Comparison of ENCODE assay signal across 13 cellular contexts in the genomic region with DNA sequence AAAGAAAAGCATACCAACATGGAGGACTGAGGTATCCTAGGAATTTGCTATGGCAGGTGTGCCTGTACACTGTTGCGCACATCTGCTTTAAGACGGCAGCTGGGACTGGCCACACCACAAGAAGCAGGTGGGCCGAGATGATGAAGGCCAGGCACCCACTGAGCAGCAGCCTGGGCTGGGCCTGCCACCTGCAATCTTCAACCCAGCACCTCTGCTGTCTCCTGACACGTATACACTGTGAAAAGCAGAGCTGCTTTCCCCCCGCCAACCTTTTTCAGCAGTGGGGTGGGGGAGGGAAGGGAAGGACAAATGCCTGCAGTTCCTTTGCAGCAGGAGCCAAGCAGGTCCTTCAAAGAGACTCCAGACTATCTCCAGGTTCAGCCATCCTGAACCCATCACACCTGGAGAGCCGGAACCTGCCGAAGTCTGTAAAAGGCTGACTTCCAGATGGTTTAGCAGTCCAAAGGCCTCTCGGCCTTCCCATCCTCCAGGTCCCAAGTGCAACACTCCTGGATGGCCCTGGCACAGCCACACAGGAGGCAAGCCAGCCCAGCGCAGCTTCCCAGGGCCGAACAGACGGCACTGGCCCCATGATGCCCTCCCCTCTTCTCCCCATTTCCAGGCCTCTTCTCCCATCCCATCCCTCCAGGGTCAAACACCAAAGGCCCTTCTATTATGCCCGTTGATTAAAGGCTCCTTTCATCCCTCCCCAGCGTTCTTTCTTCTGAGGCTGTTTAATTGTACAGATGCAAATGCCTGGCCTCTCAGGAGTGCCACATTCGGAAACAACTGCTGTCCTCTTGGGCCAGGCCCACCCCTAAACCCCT. TPM values are rescaled to one million over a fixed set of nuclear protein-coding genes. Genes with fewer than 3 reads are reported as not detected.
DNase-seq lines count a peak whose midpoint lies in the region; ATAC-seq, FAIRE-seq and TF ChIP-seq lines count a peak whose summit lies in the region.
"Had no signal": no experiment of that assay in that cellular context is flagged by ENCODE, and none has a peak within 500 bp of the region (broad histone marks: within the 10 kb centered on the region; RNA-seq: fewer than 3 reads in every experiment).

No MANE protein-coding gene starts in this region.

- H3K4me1 ChIP-seq in ACC112 (ENCODE audit: control insufficient read depth, insufficient read depth, low read length, unreplicated experiment) = peaks cover 20% of the 10 kb centered on the region
- peaks cover 20% of the 10 kb centered on the region for H3K4me1 ChIP-seq in IMR-90 (ENCODE audit: control insufficient read depth, insufficient read depth, low read length)

- H3K4ac ChIP-seq in IMR-90 (ENCODE audit: low read depth, low read length) = peak overlapping the region; percentile 46

- H3K36me3 ChIP-seq in ACC112 (ENCODE audit: insufficient read depth, low read length) = no peaks in the 10 kb centered on the region; the same call in 1 of the 2 replicates
- H3K36me3 ChIP-seq in IMR-90 (ENCODE audit: control insufficient read depth, insufficient read depth, low read length) = peaks cover 13% of the 10 kb centered on the region; the same call in 1 of the 2 replicates

- H3K27me3 Mint-ChIP-seq in glutamatergic neuron (ENCODE audit: unreplicated experiment) = peaks cover 11% of the 10 kb centered on the region
- no peaks in the 10 kb centered on the region for H3K27me3 Mint-ChIP-seq in nephron progenitor cell (ENCODE audit: low read depth, poor library complexity)
- no peaks in the 10 kb centered on the region for H3K27me3 Mint-ChIP-seq in natural killer cell treated with Interleukin-12 subunit alpha and Interleukin-12 subunit beta and Interleukin-15 and Interleukin-18, amount 100 ng/mL, for 72 hours
- H3K27me3 Mint-ChIP-seq: activated CD4-positive, alpha-beta T cell treated with anti-CD3 and anti-CD28 coated beads for 36 hours had no signal

- H3K56ac ChIP-seq in IMR-90 (ENCODE audit: extremely low read depth, insufficient read depth, low read length) = no peak overlapping the region

- in situ Hi-C loops in IMR-90 (cut with MboI; ENCODE audit: low sequenced_read_pairs) = no loop called here

- no peaks in the 10 kb centered on the region for H3K9me3 ChIP-seq in IMR-90 (ENCODE audit: control insufficient read depth, insufficient read depth, low read length)

- H3K4me1 Mint-ChIP-seq in glutamatergic neuron (ENCODE audit: low read depth, unreplicated experiment) (peaks cover 35% of the 10 kb centered on the region), nephron progenitor cell (peaks cover 62% of the 10 kb centered on the region)
- no peaks in the 10 kb centered on the region for H3K4me1 Mint-ChIP-seq in natural killer cell treated with Interleukin-12 subunit alpha and Interleukin-12 subunit beta and Interleukin-15 and Interleukin-18, amount 100 ng/mL, for 72 hours (ENCODE audit: low read depth in 2 of 2)

- peak overlapping the region; percentile 62; the same call in 1 of the 2 replicates for H2BK120ac ChIP-seq in IMR-90 (ENCODE audit: low read depth, low read length)

- CTCF ChIA-PET in IMR-90 (lab: Yijun Ruan, JAX) = no interaction called here

- H4K8ac ChIP-seq in IMR-90 (ENCODE audit: low read depth in 2 of 2, low read length in 2 of 2) = peak overlapping the region; percentile 0 to 47; a peak in 1 of 4 replicates

- dilution Hi-C loops in IMR-90 (cut with HindIII; ENCODE audit: low sequenced_read_pairs, unreplicated experiment) = no loop called here

- TF ChIP-seq CTCF in IMR-90 (conservative IDR thresholded peaks at IDR 0.05; ENCODE audit: low read depth, low read length) (no peak), glutamatergic neuron (IDR thresholded peaks at IDR 0.05; ENCODE audit: partially characterized antibody, unreplicated experiment) (no peak), nephron progenitor cell (IDR thresholded peaks at IDR 0.05) (no peak)

- peak overlapping the region; percentile 15; the same call in 1 of the 2 replicates for H3K4me2 ChIP-seq in IMR-90 (ENCODE audit: low read depth, low read length)

- no peak for ATAC-seq in IMR-90 (ENCODE audit: low read depth)
- ATAC-seq in natural killer cell treated with Interleukin-12 subunit alpha and Interleukin-12 subunit beta and Interleukin-15 and Interleukin-18, amount 100 ng/mL, for 72 hours = no peak
- ATAC-seq: activated CD4-positive, alpha-beta T cell treated with anti-CD3 and anti-CD28 coated beads for 36 hours; K562 had no signal

- H2BK20ac ChIP-seq in IMR-90 (ENCODE audit: low read depth, low read length) = no peak overlapping the region; the same call in none of the 2 replicates

- H3K27me3 ChIP-seq in ACC112 (ENCODE audit: insufficient read depth, low read length) (no peaks in the 10 kb centered on the region), IMR-90 (ENCODE audit: control insufficient read depth, insufficient read depth, low read length) (no peaks in the 10 kb centered on the region)

- H3K9me3 Mint-ChIP-seq in glutamatergic neuron (ENCODE audit: unreplicated experiment) = peaks cover 8% of the 10 kb centered on the region
- no peaks in the 10 kb centered on the region for H3K9me3 Mint-ChIP-seq in nephron progenitor cell
- no peaks in the 10 kb centered on the region for H3K9me3 Mint-ChIP-seq in natural killer cell treated with Interleukin-12 subunit alpha and Interleukin-12 subunit beta and Interleukin-15 and Interleukin-18, amount 100 ng/mL, for 72 hours

- no peak overlapping the region for H3K23ac ChIP-seq in IMR-90 (ENCODE audit: low read depth, low read length)

- H3K14ac ChIP-seq in IMR-90 (replicated peaks; ENCODE audit: low read depth, low read length) = 0 out of 2 replicates have a peak overlapping the region, but pooled peaks have one; percentile 11

- peak overlapping the region; percentile 35; the same call in 1 of the 2 replicates for H4K5ac ChIP-seq in IMR-90 (ENCODE audit: low read depth, low read length)

- no peak for FAIRE-seq in frontal cortex (lab: Jason Lieb, UNC)
- FAIRE-seq: K562 had no signal

- no peak for TF ChIP-seq RAD21 in IMR-90 (IDR thresholded peaks at IDR 0.05; ENCODE audit: low read length)

- H2AFZ ChIP-seq in ACC112 (ENCODE audit: low read length, unreplicated experiment) (no peak overlapping the region), IMR-90 (replicated peaks; ENCODE audit: low read length, poor library complexity) (peak overlapping the region; percentile 19)

- peak overlapping the region; percentile 52; the same call in 1 of the 2 replicates for H3K18ac ChIP-seq in IMR-90 (ENCODE audit: low read depth, low read length)

- peak overlapping the region; percentile 6; the same call in 1 of the 2 replicates for H3K9ac ChIP-seq in IMR-90 (ENCODE audit: low read depth, low read length)

- DNase-seq in IMR-90 (no peak), glutamatergic neuron (no peak), nephron progenitor cell (no peak), frontal cortex (ENCODE audit: low spot score in 2 of 2) (no peak)
- DNase-seq in stimulated activated CD4-positive, alpha-beta T cell treated with anti-CD3 and anti-CD28 coated beads, Interleukin-12 subunit alpha, Interleukin-12 subunit beta, amount 100 ng/mL, for 4 hours = no peak
- DNase-seq in activated CD4-positive, CD25-positive, alpha-beta regulatory T cell treated with anti-CD3 and anti-CD28 coated beads, Interleukin-2, amount 50 U/mL, for 72 hours = no peak
- DNase-seq in natural killer cell treated with Interleukin-12 subunit alpha and Interleukin-12 subunit beta and Interleukin-15 and Interleukin-18, amount 100 ng/mL, for 72 hours (ENCODE audit: low spot score) = no peak
- DNase-seq: activated CD4-positive, alpha-beta T cell treated with anti-CD3 and anti-CD28 coated beads for 36 hours; kidney glomerular epithelial cell; NCI-H226; SHP77 treated with DMSO at 0.1 percent for 48 hours had no signal

- no peaks in the 10 kb centered on the region for H3K79me2 ChIP-seq in ACC112 (ENCODE audit: control insufficient read depth, insufficient read depth, low read length, unreplicated experiment)

- peak overlapping the region; percentile 55 for H3K27ac ChIP-seq in ACC112 (ENCODE audit: low read depth, low read length)
- H3K27ac ChIP-seq in IMR-90 (ENCODE audit: insufficient read depth, low read length) = peak overlapping the region; percentile 78; the same call in 1 of the 2 replicates

- no peaks in the 10 kb centered on the region for H3K79me1 ChIP-seq in IMR-90 (ENCODE audit: low read depth in 1 of 2, low read length in 2 of 2)

- peak overlapping the region; percentile 39; the same call in 1 of the 2 replicates for H4K91ac ChIP-seq in IMR-90 (ENCODE audit: insufficient read depth, low read depth, low read length)

- H3K4me3 Mint-ChIP-seq in glutamatergic neuron (ENCODE audit: unreplicated experiment) (peak overlapping the region; percentile 80), nephron progenitor cell (peak overlapping the region; percentile 60)
- no peak overlapping the region for H3K4me3 Mint-ChIP-seq in natural killer cell treated with Interleukin-12 subunit alpha and Interleukin-12 subunit beta and Interleukin-15 and Interleukin-18, amount 100 ng/mL, for 72 hours
- H3K4me3 Mint-ChIP-seq: activated CD4-positive, alpha-beta T cell treated with anti-CD3 and anti-CD28 coated beads for 36 hours had no signal

- TF ChIP-seq POLR2A in IMR-90 (IDR thresholded peaks at IDR 0.05; ENCODE audit: low read depth, low read length) = no peak

- POLR2A ChIA-PET in IMR-90 (lab: Charles Lee; ENCODE audit: unreplicated experiment) = no interaction called here

- peak overlapping the region; percentile 25 for H2AK5ac ChIP-seq in IMR-90 (ENCODE audit: low read depth, low read length)

- H4K20me1 ChIP-seq in IMR-90 (ENCODE audit: insufficient read depth, low read length) = no peaks in the 10 kb centered on the region

- 52% methylated on average over 6 of the region's 14 CpGs; no CpG with 5 or more reads in 1 of the 2 experiments for WGBS in IMR-90 (ENCODE audit: extremely low coverage in 2 of 2, insufficient read length in 1 of 2), 2 experiments

- intact Hi-C loops in IMR-90 (cut with micrococcal nuclease) = no loop called here

- no TSS peak for BruUV-seq in IMR-90 (replicated peaks; lab: Mats Ljungman, UMichigan)

- H2BK5ac ChIP-seq in IMR-90 (ENCODE audit: low read depth, low read length, poor library complexity, severe bottlenecking) = no peak overlapping the region

- H3K27ac Mint-ChIP-seq in glutamatergic neuron (ENCODE audit: unreplicated experiment) (peak overlapping the region; percentile 96), nephron progenitor cell (peak overlapping the region; percentile 98)
- H3K27ac Mint-ChIP-seq in natural killer cell treated with Interleukin-12 subunit alpha and Interleukin-12 subunit beta and Interleukin-15 and Interleukin-18, amount 100 ng/mL, for 72 hours = no peak overlapping the region
- H3K27ac Mint-ChIP-seq: activated CD4-positive, alpha-beta T cell treated with anti-CD3 and anti-CD28 coated beads for 36 hours had no signal

- H2AK9ac ChIP-seq in IMR-90 (replicated peaks; ENCODE audit: low read depth, low read length, poor library complexity) = no peak overlapping the region

- H3K9me1 ChIP-seq in IMR-90 (ENCODE audit: insufficient read depth, low read length) = peaks cover 5% of the 10 kb centered on the region; the same call in 1 of the 2 replicates

- peaks cover 4% of the 10 kb centered on the region for H3K36me3 Mint-ChIP-seq in glutamatergic neuron (ENCODE audit: unreplicated experiment)
- H3K36me3 Mint-ChIP-seq in nephron progenitor cell (ENCODE audit: low read depth) = peaks cover 53% of the 10 kb centered on the region
- no peaks in the 10 kb centered on the region for H3K36me3 Mint-ChIP-seq in natural killer cell treated with Interleukin-12 subunit alpha and Interleukin-12 subunit beta and Interleukin-15 and Interleukin-18, amount 100 ng/mL, for 72 hours

- no peak overlapping the region for H3K4me3 ChIP-seq in ACC112 (ENCODE audit: low read depth, low read length)
- no peak overlapping the region for H3K4me3 ChIP-seq in IMR-90 (ENCODE audit: insufficient read depth, low read depth, low read length)
- H3K4me3 ChIP-seq: K562 had no signal

- no peak overlapping the region for H2BK15ac ChIP-seq in IMR-90 (ENCODE audit: low read depth, low read length)

RNA-seq across cellular contexts. Expression of gene AXIN2, which starts 31.1 kb away (rescaled TPM):
- 1.8 and 1.9 TPM in 2 replicates for total RNA-seq in IMR-90 (2012; rRNA removed)
- polyA plus RNA-seq in IMR-90 (2012; rRNA removed) = 0.91 and 0.99 TPM in 2 replicates
- 1.0 TPM in 2 replicates for polyA plus RNA-seq in IMR-90 (2012; cell fraction: cytosol; rRNA removed)
- polyA plus RNA-seq in IMR-90 (2012; cell fraction: nucleus; rRNA removed; ENCODE audit: low replicate concordance) = 2.3 and 2.4 TPM in 2 replicates
- 26.5 TPM for total RNA-seq in glutamatergic neuron (ENCODE audit: unreplicated experiment)
- total RNA-seq in natural killer cell treated with Interleukin-12 subunit alpha and Interleukin-12 subunit beta and Interleukin-15 and Interleukin-18, amount 100 ng/mL, for 72 hours = under 1 TPM; 0.55 to 0.95 TPM
- total RNA-seq in frontal cortex = 39.5 TPM

Comparison
In these comparisons a context has a peak if more than half of its experiments do, and no peak if none do; other contexts are left out.
1. H3K27ac Mint-ChIP-seq: peak in glutamatergic neuron (single experiment) and nephron progenitor cell (single experiment); none in natural killer cell treated with Interleukin-12 subunit alpha and Interleukin-12 subunit beta and Interleukin-15 and Interleukin-18, amount 100 ng/mL, for 72 hours (0 of 2).